1 cellular context compared by ENCODE assay signal in genomic region chr1:78275906-78276690, GRCh38.
TF ChIP-seq lines count a peak whose summit lies in the region.

No MANE protein-coding gene starts in this region.

TF ChIP-seq in GM23338, 12 proteins besides CTCF, POLR2A, EP300 and RAD21:
- TF ChIP-seq, protein P1, sequence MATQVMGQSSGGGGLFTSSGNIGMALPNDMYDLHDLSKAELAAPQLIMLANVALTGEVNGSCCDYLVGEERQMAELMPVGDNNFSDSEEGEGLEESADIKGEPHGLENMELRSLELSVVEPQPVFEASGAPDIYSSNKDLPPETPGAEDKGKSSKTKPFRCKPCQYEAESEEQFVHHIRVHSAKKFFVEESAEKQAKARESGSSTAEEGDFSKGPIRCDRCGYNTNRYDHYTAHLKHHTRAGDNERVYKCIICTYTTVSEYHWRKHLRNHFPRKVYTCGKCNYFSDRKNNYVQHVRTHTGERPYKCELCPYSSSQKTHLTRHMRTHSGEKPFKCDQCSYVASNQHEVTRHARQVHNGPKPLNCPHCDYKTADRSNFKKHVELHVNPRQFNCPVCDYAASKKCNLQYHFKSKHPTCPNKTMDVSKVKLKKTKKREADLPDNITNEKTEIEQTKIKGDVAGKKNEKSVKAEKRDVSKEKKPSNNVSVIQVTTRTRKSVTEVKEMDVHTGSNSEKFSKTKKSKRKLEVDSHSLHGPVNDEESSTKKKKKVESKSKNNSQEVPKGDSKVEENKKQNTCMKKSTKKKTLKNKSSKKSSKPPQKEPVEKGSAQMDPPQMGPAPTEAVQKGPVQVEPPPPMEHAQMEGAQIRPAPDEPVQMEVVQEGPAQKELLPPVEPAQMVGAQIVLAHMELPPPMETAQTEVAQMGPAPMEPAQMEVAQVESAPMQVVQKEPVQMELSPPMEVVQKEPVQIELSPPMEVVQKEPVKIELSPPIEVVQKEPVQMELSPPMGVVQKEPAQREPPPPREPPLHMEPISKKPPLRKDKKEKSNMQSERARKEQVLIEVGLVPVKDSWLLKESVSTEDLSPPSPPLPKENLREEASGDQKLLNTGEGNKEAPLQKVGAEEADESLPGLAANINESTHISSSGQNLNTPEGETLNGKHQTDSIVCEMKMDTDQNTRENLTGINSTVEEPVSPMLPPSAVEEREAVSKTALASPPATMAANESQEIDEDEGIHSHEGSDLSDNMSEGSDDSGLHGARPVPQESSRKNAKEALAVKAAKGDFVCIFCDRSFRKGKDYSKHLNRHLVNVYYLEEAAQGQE (IDR thresholded peaks at IDR 0.05; ENCODE audit: unreplicated experiment): no peak
- TF ChIP-seq EZH2 (IDR thresholded peaks at IDR 0.05; ENCODE audit: low read depth, unreplicated experiment) (no peak), ZNF462 (CRISPR knock-in tag; IDR thresholded peaks at IDR 0.05) (no peak), POLR2AphosphoS5 (IDR thresholded peaks at IDR 0.05; ENCODE audit: low read depth) (no peak), CREB1 (CRISPR knock-in tag; IDR thresholded peaks at IDR 0.05; ENCODE audit: low read depth) (no peak), ZNF331 (CRISPR knock-in tag; IDR thresholded peaks at IDR 0.05; ENCODE audit: low read depth) (no peak), EZH2phosphoT487 (IDR thresholded peaks at IDR 0.05; ENCODE audit: unreplicated experiment) (no peak), STAT1 (IDR thresholded peaks at IDR 0.05; ENCODE audit: unreplicated experiment) (no peak), ZNF114 (CRISPR knock-in tag; IDR thresholded peaks at IDR 0.05) (no peak), NANOG (IDR thresholded peaks at IDR 0.05; ENCODE audit: borderline replicate concordance) (no peak), JUNB (IDR thresholded peaks at IDR 0.05; ENCODE audit: unreplicated experiment) (no peak)
- TF ChIP-seq, protein P2, sequence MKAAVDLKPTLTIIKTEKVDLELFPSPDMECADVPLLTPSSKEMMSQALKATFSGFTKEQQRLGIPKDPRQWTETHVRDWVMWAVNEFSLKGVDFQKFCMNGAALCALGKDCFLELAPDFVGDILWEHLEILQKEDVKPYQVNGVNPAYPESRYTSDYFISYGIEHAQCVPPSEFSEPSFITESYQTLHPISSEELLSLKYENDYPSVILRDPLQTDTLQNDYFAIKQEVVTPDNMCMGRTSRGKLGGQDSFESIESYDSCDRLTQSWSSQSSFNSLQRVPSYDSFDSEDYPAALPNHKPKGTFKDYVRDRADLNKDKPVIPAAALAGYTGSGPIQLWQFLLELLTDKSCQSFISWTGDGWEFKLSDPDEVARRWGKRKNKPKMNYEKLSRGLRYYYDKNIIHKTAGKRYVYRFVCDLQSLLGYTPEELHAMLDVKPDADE (IDR thresholded peaks at IDR 0.05): no peak
